In genomic region chr2:81078102-81078501, GRCh38 we compare ENCODE assay signal across 29 cellular contexts.
"Had no signal": no experiment of that assay in that cellular context is flagged by ENCODE, and none has a peak within 500 bp of the region (broad histone marks: within the 10 kb centered on the region; RNA-seq: fewer than 3 reads in every experiment).

No MANE protein-coding gene starts in this region.

- ATAC-seq: foreskin keratinocyte; gastroesophageal sphincter; heart right ventricle; left cardiac atrium; naive thymus-derived CD4-positive, alpha-beta T cell; sciatic nerve; stimulated activated effector memory CD8-positive, alpha-beta T cell treated with anti-CD3 and anti-CD28 coated beads, Interleukin-12 subunit alpha, Interleukin-12 subunit beta, amount 100 ng/mL, for 72 hours; stimulated activated naive CD8-positive, alpha-beta T cell treated with anti-CD3 and anti-CD28 coated beads, Interleukin-15, Interleukin-2, amounts not matched to agents 100 U/mL and 50 U/mL, for 24 hours had no signal

- H3K36me3 Mint-ChIP-seq: naive thymus-derived CD4-positive, alpha-beta T cell; stimulated activated effector memory CD8-positive, alpha-beta T cell treated with anti-CD3 and anti-CD28 coated beads, Interleukin-12 subunit alpha, Interleukin-12 subunit beta, amount 100 ng/mL, for 72 hours had no signal

- H3K27me3 Mint-ChIP-seq: dendritic cell treated with granulocyte-macrophage colony-stimulating factor and Interleukin-4, amounts not matched to agents 40 ng/mL and 50 ng/mL, for 4 days; naive thymus-derived CD4-positive, alpha-beta T cell had no signal

- H3K4me1 Mint-ChIP-seq: naive thymus-derived CD4-positive, alpha-beta T cell; nephron; stimulated activated effector memory CD8-positive, alpha-beta T cell treated with anti-CD3 and anti-CD28 coated beads, Interleukin-12 subunit alpha, Interleukin-12 subunit beta, amount 100 ng/mL, for 72 hours had no signal

- H3K9me3 ChIP-seq: colonic mucosa, esophagus muscularis mucosa, gastroesophageal sphincter, ovary, testis, tibial artery, upper lobe of left lung, uterus had no signal

- H3K4me3 ChIP-seq: colonic mucosa, esophagus muscularis mucosa, gastroesophageal sphincter, heart right ventricle, left lung, ovary, testis, tibial artery, upper lobe of left lung, uterus had no signal

- H3K36me3 ChIP-seq: colonic mucosa, esophagus muscularis mucosa, gastroesophageal sphincter, heart right ventricle, left lung, ovary, tibial artery, upper lobe of left lung, uterus had no signal

- H3K27ac Mint-ChIP-seq: dendritic cell treated with granulocyte-macrophage colony-stimulating factor and Interleukin-4, amounts not matched to agents 40 ng/mL and 50 ng/mL, for 4 days; naive thymus-derived CD4-positive, alpha-beta T cell; nephron; stimulated activated effector memory CD8-positive, alpha-beta T cell treated with anti-CD3 and anti-CD28 coated beads, Interleukin-12 subunit alpha, Interleukin-12 subunit beta, amount 100 ng/mL, for 72 hours had no signal

- H3K27ac ChIP-seq: colonic mucosa, esophagus muscularis mucosa, foreskin keratinocyte, gastroesophageal sphincter, heart right ventricle, left lung, ovary, testis, tibial artery, upper lobe of left lung, uterus had no signal

- H3K4me3 Mint-ChIP-seq: dendritic cell treated with granulocyte-macrophage colony-stimulating factor and Interleukin-4, amounts not matched to agents 40 ng/mL and 50 ng/mL, for 4 days; naive thymus-derived CD4-positive, alpha-beta T cell; nephron; stimulated activated effector memory CD8-positive, alpha-beta T cell treated with anti-CD3 and anti-CD28 coated beads, Interleukin-12 subunit alpha, Interleukin-12 subunit beta, amount 100 ng/mL, for 72 hours had no signal

- H3K4me1 ChIP-seq: colonic mucosa, esophagus muscularis mucosa, foreskin keratinocyte, gastroesophageal sphincter, heart right ventricle, left lung, testis, tibial artery, upper lobe of left lung, uterus had no signal

- FAIRE-seq: endothelial cell of umbilical vein, islet of Langerhans had no signal

- H3K9me3 Mint-ChIP-seq: dendritic cell treated with granulocyte-macrophage colony-stimulating factor and Interleukin-4, amounts not matched to agents 40 ng/mL and 50 ng/mL, for 4 days had no signal

- H3K27me3 ChIP-seq: colonic mucosa, esophagus muscularis mucosa, foreskin keratinocyte, gastroesophageal sphincter, heart right ventricle, left lung, ovary, testis, tibial artery, upper lobe of left lung, uterus had no signal

- DNase-seq: colonic mucosa; effector CD8-positive, alpha-beta T cell; foreskin keratinocyte; glutamatergic neuron; heart right ventricle; hippocampal formation; left cardiac atrium; left lung; mesenchymal stem cell; midbrain; naive thymus-derived CD4-positive, alpha-beta T cell; occipital lobe; ovary; stimulated activated CD4-positive, alpha-beta T cell treated with anti-CD3 and anti-CD28 coated beads, Interleukin-2, amount 100 ng/mL, for 24 hours; stimulated activated CD4-positive, alpha-beta T cell treated with anti-CD3 and anti-CD28 coated beads, Interleukin-4, amount 100 ng/mL, for 24 hours; stimulated activated naive CD8-positive, alpha-beta T cell treated with anti-CD3 and anti-CD28 coated beads, Interleukin-15, Interleukin-2, amounts not matched to agents 100 U/mL and 50 U/mL, for 24 hours; substantia nigra; testis; tibial artery; upper lobe of left lung; uterus had no signal
